ENCODE assay signal across 8 cellular contexts in genomic region chr9:136481558-136481957, GRCh38. TPM values are rescaled to one million over a fixed set of nuclear protein-coding genes. Genes with fewer than 3 reads are reported as not detected.
DNase-seq lines count a peak whose midpoint lies in the region; ATAC-seq and TF ChIP-seq lines count a peak whose summit lies in the region.

No MANE protein-coding gene starts in this region.

- H3K4me3 Mint-ChIP-seq in naive thymus-derived CD8-positive, alpha-beta T cell = peak overlapping the region; percentile 81 to 100 (median 90)

- POLR2A ChIA-PET in naive thymus-derived CD8-positive, alpha-beta T cell (lab: Charles Lee) = no interaction called here

- peak overlapping the region; percentile 90 to 100 (median 96) for H3K27ac Mint-ChIP-seq in naive thymus-derived CD8-positive, alpha-beta T cell

- in situ Hi-C loops in G401 (cut with HindIII; ENCODE audit: low sequenced_read_pairs) = loop anchor here (10.0 kb wide), 2 partner anchors 93 to 193 kb away; no protein-coding TSS in a partner anchor

- H3F3A ChIP-seq in Loucy (ENCODE audit: low read depth) = peaks cover 2% of the 10 kb centered on the region; the same call in 1 of the 2 replicates

- peaks cover 56% of the 10 kb centered on the region for H3K79me2 ChIP-seq in Loucy (ENCODE audit: insufficient read depth, low read length)

- peak overlapping the region; percentile 100 for H3K4me2 ChIP-seq in Loucy (ENCODE audit: low read depth, low read length, poor library complexity, severe bottlenecking)

- H2AFZ ChIP-seq in Loucy (ENCODE audit: low read length) = no peak overlapping the region

- H3K36me3 ChIP-seq in BE2C (peaks cover 19% of the 10 kb centered on the region), Loucy (ENCODE audit: insufficient read depth, low read length) (peaks cover 13% of the 10 kb centered on the region; the same call in 1 of the 2 replicates)

- DNase-seq in BE2C = no peak
- peak; percentile 4 for DNase-seq in choroid plexus epithelial cell (ENCODE audit: low read depth)
- DNase-seq in naive thymus-derived CD8-positive, alpha-beta T cell = peak in 1 of 10 donors; percentile 18
- DNase-seq in superior temporal gyrus (ENCODE audit: extremely low spot score) = no peak
- DNase-seq in NCI-H1092 (lab: John Stamatoyannopoulos, UW) = no peak
- DNase-seq in G401 (ENCODE audit: low spot score) = no peak

- H3K4me3 ChIP-seq in BE2C (ENCODE audit: low read depth, low read length) = peak overlapping the region; percentile 86
- peak overlapping the region; percentile 89 for H3K4me3 ChIP-seq in Loucy (ENCODE audit: low read length, poor library complexity, severe bottlenecking)
- peak overlapping the region; percentile 80 for H3K4me3 ChIP-seq in choroid plexus epithelial cell (ENCODE audit: low read depth, low read length)

- no peaks in the 10 kb centered on the region for H3K27me3 ChIP-seq in BE2C
- no peaks in the 10 kb centered on the region for H3K27me3 ChIP-seq in Loucy (ENCODE audit: insufficient read depth, low read length, poor library complexity, severe bottlenecking)

- peaks cover 61% of the 10 kb centered on the region for H4K20me1 ChIP-seq in Loucy (ENCODE audit: insufficient read depth, low read length, poor library complexity, severe bottlenecking)

- TF ChIP-seq CTCF in BE2C (IDR thresholded peaks at IDR 0.05; ENCODE audit: low read depth, low read length) (no peak), Loucy (conservative IDR thresholded peaks at IDR 0.05; ENCODE audit: low read length) (no peak), choroid plexus epithelial cell (conservative IDR thresholded peaks at IDR 0.05; ENCODE audit: low read depth, low read length) (no peak)

- peak overlapping the region; percentile 91 for H3K9ac ChIP-seq in Loucy (ENCODE audit: low read depth, low read length, poor library complexity, severe bottlenecking)

- no peaks in the 10 kb centered on the region for H3K27me3 Mint-ChIP-seq in naive thymus-derived CD8-positive, alpha-beta T cell

- H3K9me3 ChIP-seq in BE2C (no peaks in the 10 kb centered on the region), Loucy (ENCODE audit: insufficient read depth, low read depth, low read length) (no peaks in the 10 kb centered on the region)

- H3K9me3 Mint-ChIP-seq in naive thymus-derived CD8-positive, alpha-beta T cell = no peaks in the 10 kb centered on the region

- H3K36me3 Mint-ChIP-seq in naive thymus-derived CD8-positive, alpha-beta T cell = peaks cover 0 to 28% (median 0%) of the 10 kb centered on the region in 3 donors

- no peaks in the 10 kb centered on the region for H3K9me2 ChIP-seq in Loucy (replicated peaks; ENCODE audit: low read depth, low read length)

- no peak for ATAC-seq in naive thymus-derived CD8-positive, alpha-beta T cell
- no peak for ATAC-seq in HG03439 (IDR thresholded peaks at IDR 0.05; ENCODE audit: unreplicated experiment)

- H3K4me1 Mint-ChIP-seq in naive thymus-derived CD8-positive, alpha-beta T cell = peaks cover 21 to 50% (median 42%) of the 10 kb centered on the region in 4 donors

- H3K4me1 ChIP-seq in BE2C = no peaks in the 10 kb centered on the region
- peaks cover 21% of the 10 kb centered on the region for H3K4me1 ChIP-seq in Loucy (ENCODE audit: insufficient read depth, low read length, poor library complexity, severe bottlenecking)

RNA-seq across cellular contexts. Expression of gene SEC16A, which starts 1.3 kb away (rescaled TPM):
- 70.2 TPM for polyA plus RNA-seq in BE2C (2012; ENCODE audit: insufficient read depth, insufficient read length, low read depth)
- 10 to 100 TPM; 83.4 to 84.8 TPM for total RNA-seq in naive thymus-derived CD8-positive, alpha-beta T cell
- polyA plus RNA-seq in naive thymus-derived CD8-positive, alpha-beta T cell = 10 to 100 TPM; 14.2 to 35.8 (median 26.2) TPM
- 4.1 and 7.2 TPM in 2 replicates for total RNA-seq in G401 (2014; rRNA removed; shearing (Covaris generic))

RNA-seq across cellular contexts. Expression of gene INPP5E, which starts 41.9 kb away (rescaled TPM):
- polyA plus RNA-seq in BE2C (2012; ENCODE audit: insufficient read depth, insufficient read length, low read depth) = 27.6 TPM
- 10 to 100 TPM; 26.4 to 27.3 TPM for total RNA-seq in naive thymus-derived CD8-positive, alpha-beta T cell
- 1 to 10 TPM in 2 of 3 donors, under 1 TPM in 1; 0.90 to 4.4 (median 2.1) TPM for polyA plus RNA-seq in naive thymus-derived CD8-positive, alpha-beta T cell
- total RNA-seq in G401 (2014; rRNA removed; shearing (Covaris generic)) = 6.1 and 11.8 TPM in 2 replicates

Comparison
In these comparisons a context has a peak if more than half of its experiments do, and no peak if none do; other contexts are left out.
1. RNA of gene SEC16A, which starts 1.3 kb away (total RNA-seq): 83.4 to 84.8 TPM in naive thymus-derived CD8-positive, alpha-beta T cell; 4.1 to 7.2 TPM in G401; every median in the first group is over 10 times any median in the second.
2. Peak in every context shown above with its lines, with median percentiles within 50 percentile points of each other: H3K4me3 ChIP-seq.